8 cellular contexts compared by ENCODE assay signal in genomic region chr1:209513226-209513625, GRCh38.
A peak's percentile ranks its signal among the peaks of the same experiment; 100 is the strongest.
DNase-seq lines count a peak whose midpoint lies in the region; ATAC-seq and TF ChIP-seq lines count a peak whose summit lies in the region.

No MANE protein-coding gene starts in this region.

- H3K4me2 ChIP-seq in neural cell (ENCODE audit: low read length) = no peak overlapping the region

- no peak overlapping the region for H2AFZ ChIP-seq in neural cell (ENCODE audit: low read depth, low read length)

- H3K36me3 Mint-ChIP-seq in CD8-positive, alpha-beta memory T cell = no peaks in the 10 kb centered on the region
- no peaks in the 10 kb centered on the region for H3K36me3 Mint-ChIP-seq in activated CD4-positive, alpha-beta memory T cell treated with anti-CD3 and anti-CD28 coated beads for 36 hours

- H3K27ac ChIP-seq in neural cell (ENCODE audit: low read length) = no peak overlapping the region
- no peak overlapping the region for H3K27ac ChIP-seq in CD8-positive, alpha-beta memory T cell (ENCODE audit: low read depth, low read length)

- H3K4me1 Mint-ChIP-seq in CD8-positive, alpha-beta memory T cell = no peaks in the 10 kb centered on the region
- H3K4me1 Mint-ChIP-seq in activated CD4-positive, alpha-beta memory T cell treated with anti-CD3 and anti-CD28 coated beads for 36 hours (ENCODE audit: low read depth) = no peaks in the 10 kb centered on the region

- TF ChIP-seq EP300 in neural cell (conservative IDR thresholded peaks at IDR 0.05; ENCODE audit: poor library complexity, severe bottlenecking) = no peak

- H3K36me3 ChIP-seq in neural cell (ENCODE audit: insufficient read depth, low read length) = no peaks in the 10 kb centered on the region
- H3K36me3 ChIP-seq in CD8-positive, alpha-beta memory T cell (ENCODE audit: insufficient read depth, low read length) = no peaks in the 10 kb centered on the region

- CTCF ChIA-PET in CD8-positive, alpha-beta memory T cell (lab: Charles Lee) = no interaction called here
- CTCF ChIA-PET in activated CD4-positive, alpha-beta memory T cell treated with anti-CD3 and anti-CD28 coated beads for 36 hours (lab: Charles Lee) = interaction anchor here (0.6 to 2.2 kb wide), 6 partner anchors 8 to 311 kb away, joined by 3 to 6 read pairs (median 4); no protein-coding TSS in a partner anchor

- no peaks in the 10 kb centered on the region for H3K27me3 ChIP-seq in neural cell (ENCODE audit: insufficient read depth, low read depth, low read length)
- H3K27me3 ChIP-seq in CD8-positive, alpha-beta memory T cell (ENCODE audit: insufficient read depth, low read length, poor library complexity, severe bottlenecking) = no peaks in the 10 kb centered on the region

- H3K9ac ChIP-seq in neural cell (ENCODE audit: low read length) = no peak overlapping the region

- H3K79me2 ChIP-seq in neural cell (replicated peaks; ENCODE audit: insufficient read depth, low read length) = no peaks in the 10 kb centered on the region

- H3K27ac Mint-ChIP-seq in CD8-positive, alpha-beta memory T cell = no peak overlapping the region
- H3K27ac Mint-ChIP-seq in activated CD4-positive, alpha-beta memory T cell treated with anti-CD3 and anti-CD28 coated beads for 36 hours = no peak overlapping the region

- TF ChIP-seq RAD21 in neural cell (conservative IDR thresholded peaks at IDR 0.05) = peak; percentile 64

- no peak overlapping the region for H3K4me3 Mint-ChIP-seq in CD8-positive, alpha-beta memory T cell
- H3K4me3 Mint-ChIP-seq in activated CD4-positive, alpha-beta memory T cell treated with anti-CD3 and anti-CD28 coated beads for 36 hours = no peak overlapping the region

- H3K9me3 ChIP-seq in neural cell (ENCODE audit: low read length) = no peaks in the 10 kb centered on the region
- no peaks in the 10 kb centered on the region for H3K9me3 ChIP-seq in CD8-positive, alpha-beta memory T cell (ENCODE audit: low read length)

- peak; percentile 60 for ATAC-seq in HG02798 (IDR thresholded peaks at IDR 0.05; ENCODE audit: poor library complexity, unreplicated experiment)
- no peak for ATAC-seq in GM21367 (IDR thresholded peaks at IDR 0.05; ENCODE audit: unreplicated experiment)

- DNase-seq in EL = peak; percentile 61
- DNase-seq in NCI-H524 treated with DMSO at 0.1 percent for 48 hours (lab: John Stamatoyannopoulos, UW) = peak; percentile 7
- DNase-seq in cardiac fibroblast (ENCODE audit: low read depth in 2 of 2) = peak; percentile 47 to 64
- no peak for DNase-seq in CD8-positive, alpha-beta memory T cell
- no peak for DNase-seq in activated CD4-positive, alpha-beta memory T cell treated with anti-CD3 and anti-CD28 coated beads for 36 hours

- no peak overlapping the region for H3K4me3 ChIP-seq in cardiac fibroblast (replicated peaks in 1 of 2; ENCODE audit: low read depth in 2 of 2, low read length in 2 of 2)
- H3K4me3 ChIP-seq in neural cell (ENCODE audit: low read length) = no peak overlapping the region
- no peak overlapping the region for H3K4me3 ChIP-seq in CD8-positive, alpha-beta memory T cell (ENCODE audit: low read length)

- intact Hi-C loops in activated CD4-positive, alpha-beta memory T cell treated with anti-CD3 and anti-CD28 coated beads for 36 hours (cut with micrococcal nuclease) = no loop called here

- TF ChIP-seq CTCF in cardiac fibroblast (IDR thresholded peaks at IDR 0.05; ENCODE audit: low read depth, low read length) = peak; percentile 72
- peak; percentile 58 for TF ChIP-seq CTCF in neural cell (IDR thresholded peaks at IDR 0.05; ENCODE audit: poor library complexity, severe bottlenecking)

- H3K4me1 ChIP-seq in CD8-positive, alpha-beta memory T cell (ENCODE audit: insufficient read depth, low read length) = no peaks in the 10 kb centered on the region

- H3K27me3 Mint-ChIP-seq in CD8-positive, alpha-beta memory T cell = peaks cover 0 to 15% of the 10 kb centered on the region in 2 donors
- H3K27me3 Mint-ChIP-seq in activated CD4-positive, alpha-beta memory T cell treated with anti-CD3 and anti-CD28 coated beads for 36 hours = peaks cover 8% of the 10 kb centered on the region

- no peaks in the 10 kb centered on the region for H3K9me2 ChIP-seq in neural cell (ENCODE audit: insufficient read depth, low read length)

- POLR2A ChIA-PET in CD8-positive, alpha-beta memory T cell (lab: Charles Lee) = no interaction called here
- POLR2A ChIA-PET in activated CD4-positive, alpha-beta memory T cell treated with anti-CD3 and anti-CD28 coated beads for 36 hours (lab: Charles Lee) = no interaction called here

- no peaks in the 10 kb centered on the region for H4K20me1 ChIP-seq in neural cell (ENCODE audit: insufficient read depth)

- H3K9me3 Mint-ChIP-seq in CD8-positive, alpha-beta memory T cell = peaks cover 0 to 16% (median 2%) of the 10 kb centered on the region in 5 donors
- no peaks in the 10 kb centered on the region for H3K9me3 Mint-ChIP-seq in activated CD4-positive, alpha-beta memory T cell treated with anti-CD3 and anti-CD28 coated beads for 36 hours

- H3F3A ChIP-seq in neural cell (ENCODE audit: insufficient read depth, low read length, poor library complexity, severe bottlenecking) = no peaks in the 10 kb centered on the region

TF ChIP-seq in neural cell, 6 proteins besides CTCF, POLR2A, EP300 and RAD21:
- TF ChIP-seq TAF1 (IDR thresholded peaks at IDR 0.05; ENCODE audit: low read depth) = no peak
- peak; percentile 50 for TF ChIP-seq SMC3 (conservative IDR thresholded peaks at IDR 0.05; ENCODE audit: poor library complexity)

Comparison
In these comparisons a context has a peak if more than half of its experiments do, and no peak if none do; other contexts are left out.
1. DNase-seq: peak in EL (single experiment), NCI-H524 treated with DMSO at 0.1 percent for 48 hours (single experiment) and cardiac fibroblast (2 of 2); none in CD8-positive, alpha-beta memory T cell (0 of 5) and activated CD4-positive, alpha-beta memory T cell treated with anti-CD3 and anti-CD28 coated beads for 36 hours (single experiment).